ENCODE assay signal across 22 cellular contexts in the genomic region with DNA sequence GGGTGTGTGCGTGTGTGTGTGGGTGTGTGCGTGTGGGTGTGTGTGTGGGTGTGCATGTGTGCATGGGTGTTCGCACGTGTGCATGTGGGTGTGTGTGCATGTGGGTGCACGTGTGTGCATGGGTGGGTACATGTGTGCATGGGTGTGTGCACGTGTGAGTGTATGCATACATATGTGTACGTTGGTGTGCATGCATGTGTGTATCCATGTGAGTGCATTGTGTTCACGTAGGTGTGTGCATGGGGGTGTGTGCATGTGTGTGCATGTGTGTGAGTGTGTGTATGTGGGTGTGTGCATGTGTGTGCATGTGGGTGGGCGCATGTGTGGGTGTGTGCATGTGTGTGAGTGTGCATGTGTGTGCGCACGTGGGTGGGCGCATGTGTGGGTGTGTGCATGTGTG. TPM values are rescaled to one million over a fixed set of nuclear protein-coding genes. Genes with fewer than 3 reads are reported as not detected.
DNase-seq lines count a peak whose midpoint lies in the region; ATAC-seq, FAIRE-seq and TF ChIP-seq lines count a peak whose summit lies in the region.
"Had no signal": no experiment of that assay in that cellular context is flagged by ENCODE, and none has a peak within 500 bp of the region (broad histone marks: within the 10 kb centered on the region; RNA-seq: fewer than 3 reads in every experiment).

No MANE protein-coding gene starts in this region.

- H3K36me3 Mint-ChIP-seq in activated naive CD4-positive, alpha-beta T cell treated with anti-CD3 and anti-CD28 coated beads, Interleukin-2, amount 50 U/mL, for 24 hours: no peaks in the 10 kb centered on the region
- no peaks in the 10 kb centered on the region for H3K36me3 Mint-ChIP-seq in activated naive CD4-positive, alpha-beta T cell treated with anti-CD3 and anti-CD28 coated beads, Interleukin-2, amount 50 U/mL, for 72 hours
- no peaks in the 10 kb centered on the region for H3K36me3 Mint-ChIP-seq in stimulated activated naive B cell treated with anti-CD40 and anti-IgM and Interleukin-4, amounts not matched to agents 10 μg/mL and 1 μg/mL and 100 μg/mL, for 72 hours
- H3K36me3 Mint-ChIP-seq: CD8-positive, alpha-beta memory T cell had no signal

- TF ChIP-seq CTCF in bronchial epithelial cell (IDR thresholded peaks at IDR 0.05; ENCODE audit: insufficient read depth, low read length, severe bottlenecking): no peak

- H3K36me3 ChIP-seq in bronchial epithelial cell (ENCODE audit: control insufficient read depth, insufficient read depth, low read length) (no peaks in the 10 kb centered on the region), H7 (replicated peaks; ENCODE audit: control insufficient read depth, insufficient read depth, low read length) (no peaks in the 10 kb centered on the region)
- H3K36me3 ChIP-seq: BLaER1 treated with 17β-estradiol and CSF1 and Interleukin-3, amounts not matched to agents 10 nM and 100 nM had no signal

- no peaks in the 10 kb centered on the region for H3K9me3 Mint-ChIP-seq in activated naive CD4-positive, alpha-beta T cell treated with anti-CD3 and anti-CD28 coated beads, Interleukin-2, amount 50 U/mL, for 24 hours
- no peaks in the 10 kb centered on the region for H3K9me3 Mint-ChIP-seq in activated naive CD4-positive, alpha-beta T cell treated with anti-CD3 and anti-CD28 coated beads, Interleukin-2, amount 50 U/mL, for 72 hours
- H3K9me3 Mint-ChIP-seq in stimulated activated naive B cell treated with anti-CD40 and anti-IgM and Interleukin-4, amounts not matched to agents 10 μg/mL and 1 μg/mL and 100 μg/mL, for 72 hours: no peaks in the 10 kb centered on the region

- DNase-seq in activated naive CD4-positive, alpha-beta T cell treated with anti-CD3 and anti-CD28 coated beads, Interleukin-2, amount 50 U/mL, for 72 hours (ENCODE audit: low spot score in 2 of 2): no peak
- DNase-seq in bronchial epithelial cell (ENCODE audit: low read depth): no peak
- DNase-seq in left lobe of liver (ENCODE audit: low spot score): peak; percentile 19
- no peak for DNase-seq in stimulated activated naive B cell treated with anti-CD40 and anti-IgM and Interleukin-4, amounts not matched to agents 10 μg/mL and 1 μg/mL and 100 μg/mL, for 72 hours
- no peak for DNase-seq in H7
- DNase-seq in HuH-7.5 (ENCODE audit: low spot score): no peak
- DNase-seq: CD8-positive, alpha-beta memory T cell; DMS79 treated with DMSO at 0.1 percent for 48 hours; NCI-H187; NCI-H446 treated with DMSO at 0.1 percent for 48 hours; NK-92 treated with Interleukin-12 subunit alpha and Interleukin-12 subunit beta, amount 100 ng/mL, for 24 hours; SHP77 had no signal

- H3K27ac Mint-ChIP-seq in activated naive CD4-positive, alpha-beta T cell treated with anti-CD3 and anti-CD28 coated beads, Interleukin-2, amount 50 U/mL, for 24 hours: peak overlapping the region; percentile 66
- H3K27ac Mint-ChIP-seq in activated naive CD4-positive, alpha-beta T cell treated with anti-CD3 and anti-CD28 coated beads, Interleukin-2, amount 50 U/mL, for 72 hours: no peak overlapping the region
- H3K27ac Mint-ChIP-seq in stimulated activated naive B cell treated with anti-CD40 and anti-IgM and Interleukin-4, amounts not matched to agents 10 μg/mL and 1 μg/mL and 100 μg/mL, for 72 hours: peak overlapping the region; percentile 11
- H3K27ac Mint-ChIP-seq: IgD-negative memory B cell had no signal

- H3K4me3 Mint-ChIP-seq in activated naive CD4-positive, alpha-beta T cell treated with anti-CD3 and anti-CD28 coated beads, Interleukin-2, amount 50 U/mL, for 24 hours: no peak overlapping the region
- H3K4me3 Mint-ChIP-seq in stimulated activated naive B cell treated with anti-CD40 and anti-IgM and Interleukin-4, amounts not matched to agents 10 μg/mL and 1 μg/mL and 100 μg/mL, for 72 hours: no peak overlapping the region
- H3K4me3 Mint-ChIP-seq: CD8-positive, alpha-beta memory T cell had no signal

- H3K27me3 Mint-ChIP-seq in activated naive CD4-positive, alpha-beta T cell treated with anti-CD3 and anti-CD28 coated beads, Interleukin-2, amount 50 U/mL, for 24 hours: peaks cover 1% of the 10 kb centered on the region
- H3K27me3 Mint-ChIP-seq in stimulated activated naive B cell treated with anti-CD40 and anti-IgM and Interleukin-4, amounts not matched to agents 10 μg/mL and 1 μg/mL and 100 μg/mL, for 72 hours: peaks cover 33 to 38% of the 10 kb centered on the region in 2 donors

- H3K4me1 Mint-ChIP-seq in activated naive CD4-positive, alpha-beta T cell treated with anti-CD3 and anti-CD28 coated beads, Interleukin-2, amount 50 U/mL, for 24 hours: peaks cover 19% of the 10 kb centered on the region
- peaks cover 25 to 30% of the 10 kb centered on the region in 2 donors for H3K4me1 Mint-ChIP-seq in stimulated activated naive B cell treated with anti-CD40 and anti-IgM and Interleukin-4, amounts not matched to agents 10 μg/mL and 1 μg/mL and 100 μg/mL, for 72 hours

- no peak for ATAC-seq in activated naive CD4-positive, alpha-beta T cell treated with anti-CD3 and anti-CD28 coated beads, Interleukin-2, amount 50 U/mL, for 72 hours
- no peak for ATAC-seq in left lobe of liver
- ATAC-seq in stimulated activated naive B cell treated with anti-CD40 and anti-IgM and Interleukin-4, amounts not matched to agents 10 μg/mL and 1 μg/mL and 100 μg/mL, for 72 hours (replicated peaks): no peak
- no peak for ATAC-seq in HG03571 (IDR thresholded peaks at IDR 0.05; ENCODE audit: unreplicated experiment)

- peak; percentile 55 for FAIRE-seq in bronchial epithelial cell (lab: Jason Lieb, UNC)
- FAIRE-seq: D721Med had no signal

- peaks cover 3% of the 10 kb centered on the region for H3K27me3 ChIP-seq in bronchial epithelial cell (ENCODE audit: control insufficient read depth, insufficient read depth, low read length)
- no peaks in the 10 kb centered on the region for H3K27me3 ChIP-seq in H7 (ENCODE audit: control insufficient read depth, insufficient read depth, low read length)

- H3K4me3 ChIP-seq in bronchial epithelial cell (ENCODE audit: low read depth, low read length) (no peak overlapping the region), H7 (ENCODE audit: insufficient read depth, low read depth, low read length) (no peak overlapping the region)
- H3K4me3 ChIP-seq: BLaER1 treated with 17β-estradiol and CSF1 and Interleukin-3, amounts not matched to agents 10 nM and 100 nM had no signal

RNA-seq across cellular contexts. Expression of gene APOBEC3A, which starts 19.9 kb away (rescaled TPM):
- not detected for total RNA-seq in activated naive CD4-positive, alpha-beta T cell treated with anti-CD3 and anti-CD28 coated beads, Interleukin-2, amount 50 U/mL, for 72 hours
- total RNA-seq in bronchial epithelial cell (not detected in 2 replicates), left lobe of liver (0.98 TPM)
- not detected in 2 replicates for total RNA-seq in H7 (2014; rRNA removed; shearing (Covaris generic))
- total RNA-seq: A172; CD8-positive, alpha-beta memory T cell; G401; H4; LHCN-M2; OCI-LY7 had no signal

RNA-seq across cellular contexts. Expression of gene APOBEC3B, which starts 44.6 kb away (rescaled TPM):
- 1 to 10 TPM; 6.4 to 9.6 TPM for total RNA-seq in activated naive CD4-positive, alpha-beta T cell treated with anti-CD3 and anti-CD28 coated beads, Interleukin-2, amount 50 U/mL, for 72 hours
- 0.26 TPM in 1 of 2 replicates, not detected in the other for total RNA-seq in bronchial epithelial cell
- total RNA-seq in left lobe of liver: 0.93 TPM
- 4.4 and 6.5 TPM in 2 replicates for total RNA-seq in H7 (2014; rRNA removed; shearing (Covaris generic))

Comparison
In these comparisons a context has a peak if more than half of its experiments do, and no peak if none do; other contexts are left out.
1. H3K27ac Mint-ChIP-seq: peak in activated naive CD4-positive, alpha-beta T cell treated with anti-CD3 and anti-CD28 coated beads, Interleukin-2, amount 50 U/mL, for 24 hours (single experiment) and stimulated activated naive B cell treated with anti-CD40 and anti-IgM and Interleukin-4, amounts not matched to agents 10 μg/mL and 1 μg/mL and 100 μg/mL, for 72 hours (single experiment); none in activated naive CD4-positive, alpha-beta T cell treated with anti-CD3 and anti-CD28 coated beads, Interleukin-2, amount 50 U/mL, for 72 hours (0 of 2).